Comparison of ENCODE assay signal across 17 cellular contexts in the genomic region with DNA sequence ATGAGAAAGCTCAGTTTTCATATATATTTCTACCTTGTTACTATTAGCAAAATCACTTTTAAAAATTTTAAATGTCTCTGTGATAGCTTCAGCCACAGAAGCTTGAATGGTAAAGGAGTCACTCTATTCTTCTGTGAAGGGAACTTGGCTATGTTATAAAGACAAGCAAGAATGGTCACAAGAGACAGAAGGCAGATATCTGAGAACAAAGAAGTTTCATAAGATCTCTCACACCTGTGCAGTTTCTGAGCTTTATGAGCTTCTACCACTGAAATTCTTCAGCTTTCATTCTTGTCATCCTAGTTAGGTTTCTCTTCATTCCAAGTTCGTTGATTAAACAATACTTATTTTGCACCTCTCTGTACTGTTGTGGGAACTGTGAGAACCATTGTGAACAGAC.
DNase-seq lines count a peak whose midpoint lies in the region; ATAC-seq, FAIRE-seq and TF ChIP-seq lines count a peak whose summit lies in the region.
"Had no signal": no experiment of that assay in that cellular context is flagged by ENCODE, and none has a peak within 500 bp of the region (broad histone marks: within the 10 kb centered on the region; RNA-seq: fewer than 3 reads in every experiment).

No MANE protein-coding gene starts in this region.

- no peak overlapping the region for H3K9ac ChIP-seq in GM12878 (ENCODE audit: control insufficient read depth, insufficient read depth, low read length)

- H3K4me3 Mint-ChIP-seq in stimulated activated effector memory CD8-positive, alpha-beta T cell treated with anti-CD3 and anti-CD28 coated beads, Interleukin-12 subunit alpha, Interleukin-12 subunit beta, amount 100 ng/mL, for 72 hours, result no peak overlapping the region
- H3K4me3 Mint-ChIP-seq: CD14-positive monocyte; CD8-positive, alpha-beta memory T cell; GM23338; IgD-negative memory B cell had no signal

- no peak overlapping the region for H3K4me2 ChIP-seq in GM12878 (ENCODE audit: control insufficient read depth, insufficient read depth)
- H3K4me2 ChIP-seq: A549, GM23338 had no signal

- no peak for TF ChIP-seq EP300 in GM12878 (IDR thresholded peaks at IDR 0.05; ENCODE audit: borderline replicate concordance in 1 of 2, control insufficient read depth in 1 of 2, low read depth in 2 of 2, low read length in 2 of 2)

- ATAC-seq in GM18868 (IDR thresholded peaks at IDR 0.05; ENCODE audit: unreplicated experiment), result peak; percentile 67
- peak; percentile 69 for ATAC-seq in HG02885 (IDR thresholded peaks at IDR 0.05; ENCODE audit: poor library complexity, unreplicated experiment)
- ATAC-seq in GM12878, result peak; percentile 76
- no peak for ATAC-seq in stimulated activated effector memory CD8-positive, alpha-beta T cell treated with anti-CD3 and anti-CD28 coated beads, Interleukin-12 subunit alpha, Interleukin-12 subunit beta, amount 100 ng/mL, for 72 hours
- no peak for ATAC-seq in GM18511 (IDR thresholded peaks at IDR 0.05; ENCODE audit: unreplicated experiment)
- ATAC-seq: A549, GM23338 had no signal

- no peaks in the 10 kb centered on the region for H3K36me3 ChIP-seq in GM12878 (ENCODE audit: control insufficient read depth in 2 of 2, insufficient read depth in 2 of 2, low read length in 1 of 2)

- FAIRE-seq in GM12878 (lab: Jason Lieb, UNC), result no peak
- FAIRE-seq: A549, GM18507, GM19239 had no signal

- 4% methylated on average over 1 of the region's 1 CpG for WGBS in GM12878 (ENCODE audit: insufficient coverage, insufficient replicate concordance, low lambda C conversion rate, missing lambda C conversion rate)

- SMC1A ChIA-PET in GM12878 (lab: Charles Lee; ENCODE audit: uncharacterized antibody, unreplicated experiment), result interaction anchor here (0.8 kb wide), 1 partner anchor 293 kb away, joined by 3 read pairs; no protein-coding TSS in a partner anchor

- no peak overlapping the region for H3K4me3 ChIP-seq in Jurkat, Clone E6-1 (ENCODE audit: low read length)
- H3K4me3 ChIP-seq in GM12878, result no peak overlapping the region
- H3K4me3 ChIP-seq: A549, GM23338 had no signal

- POLR2A ChIA-PET in GM12878 (lab: Charles Lee), result no interaction called here

- no peaks in the 10 kb centered on the region for H3K4me1 ChIP-seq in GM12878 (ENCODE audit: control insufficient read depth, insufficient read depth, low read length)
- H3K4me1 ChIP-seq: A549, Caco-2 had no signal

- intact Hi-C loops in GM12878 (cut with micrococcal nuclease; ENCODE audit: unreplicated experiment), result no loop called here

- no peaks in the 10 kb centered on the region for H3K79me2 ChIP-seq in GM12878 (ENCODE audit: control insufficient read depth, insufficient read depth, low read length)

- in situ Hi-C loops in GM12878 (cut with MboI), result no loop called here

- H3K27me3 ChIP-seq in GM12878 (replicated peaks in 1 of 2; ENCODE audit: control insufficient read depth in 2 of 2, insufficient read depth in 2 of 2, low read length in 1 of 2), result no peaks in the 10 kb centered on the region

- H3K9me3 ChIP-seq in GM12878 (replicated peaks; ENCODE audit: control insufficient read depth, insufficient read depth, low read length), result no peaks in the 10 kb centered on the region
- H3K9me3 ChIP-seq: A549, Caco-2 had no signal

- TF ChIP-seq CTCF in GM12878 (IDR thresholded peaks at IDR 0.05 in 2 of 3, conservative IDR thresholded peaks at IDR 0.05 in 1 of 3; ENCODE audit: control insufficient read depth in 2 of 3, extremely low read depth in 1 of 3, insufficient read depth in 1 of 3, low read depth in 3 of 3, low read length in 3 of 3), result no peak

- no peaks in the 10 kb centered on the region for H3K4me1 Mint-ChIP-seq in stimulated activated effector memory CD8-positive, alpha-beta T cell treated with anti-CD3 and anti-CD28 coated beads, Interleukin-12 subunit alpha, Interleukin-12 subunit beta, amount 100 ng/mL, for 72 hours
- H3K4me1 Mint-ChIP-seq: CD14-positive monocyte; CD8-positive, alpha-beta memory T cell; GM23338; IgD-negative memory B cell had no signal

- peak; percentile 16 for DNase-seq in Jurkat, Clone E6-1 (ENCODE audit: low read depth, low spot score)
- no peak for DNase-seq in GM12878 (ENCODE audit: low read depth, low spot score)
- DNase-seq in stimulated activated effector memory CD8-positive, alpha-beta T cell treated with anti-CD3 and anti-CD28 coated beads, Interleukin-12 subunit alpha, Interleukin-12 subunit beta, amount 100 ng/mL, for 72 hours (ENCODE audit: low spot score in 2 of 2), result no peak
- DNase-seq in substantia nigra (lab: John Stamatoyannopoulos, UW), result no peak
- DNase-seq: Caco-2; CD8-positive, alpha-beta memory T cell; GF-D8; H7 had no signal

- peaks cover 17% of the 10 kb centered on the region for H3K9me3 Mint-ChIP-seq in stimulated activated effector memory CD8-positive, alpha-beta T cell treated with anti-CD3 and anti-CD28 coated beads, Interleukin-12 subunit alpha, Interleukin-12 subunit beta, amount 100 ng/mL, for 72 hours
- H3K9me3 Mint-ChIP-seq: GM23338 had no signal

- no TSS peak for BruUV-seq in GM12878 (replicated peaks; lab: Mats Ljungman, UMichigan)

- RAD21 ChIA-PET in GM12878 (lab: Charles Lee; ENCODE audit: unreplicated experiment), result no interaction called here

- CTCF ChIA-PET in GM12878 (lab: Yijun Ruan, JAX), result interaction anchor here (0.9 to 1.1 kb wide), 2 partner anchors 232 to 445 kb away, joined by 3 read pairs; no protein-coding TSS in a partner anchor

- TF ChIP-seq RAD21 in GM12878 (IDR thresholded peaks at IDR 0.05; ENCODE audit: insufficient read depth, low read depth, low read length), result no peak

- H4K20me1 ChIP-seq in GM12878 (ENCODE audit: control insufficient read depth, insufficient read depth), result no peaks in the 10 kb centered on the region

- H3K27ac Mint-ChIP-seq in stimulated activated effector memory CD8-positive, alpha-beta T cell treated with anti-CD3 and anti-CD28 coated beads, Interleukin-12 subunit alpha, Interleukin-12 subunit beta, amount 100 ng/mL, for 72 hours, result no peak overlapping the region
- H3K27ac Mint-ChIP-seq: CD14-positive monocyte; CD8-positive, alpha-beta memory T cell; GM23338; IgD-negative memory B cell had no signal

- TF ChIP-seq POLR2A in GM12878 (IDR thresholded peaks at IDR 0.05; ENCODE audit: low read depth, low read length), result no peak

- no peak overlapping the region for H2AFZ ChIP-seq in GM12878 (ENCODE audit: control insufficient read depth, low read depth, low read length)
- H2AFZ ChIP-seq: GM23338 had no signal

- no peaks in the 10 kb centered on the region for H3K36me3 Mint-ChIP-seq in stimulated activated effector memory CD8-positive, alpha-beta T cell treated with anti-CD3 and anti-CD28 coated beads, Interleukin-12 subunit alpha, Interleukin-12 subunit beta, amount 100 ng/mL, for 72 hours
- H3K36me3 Mint-ChIP-seq: CD14-positive monocyte; CD8-positive, alpha-beta memory T cell; IgD-negative memory B cell had no signal

- H3K27ac ChIP-seq in GM12878 (ENCODE audit: control insufficient read depth, insufficient read depth) (no peak overlapping the region), substantia nigra (ENCODE audit: low read depth, low read length, poor library complexity, severe bottlenecking) (no peak overlapping the region)
- H3K27ac ChIP-seq: A549 had no signal

TF ChIP-seq in GM12878, 131 proteins besides CTCF, POLR2A, EP300 and RAD21 (continues in another document):
- TF ChIP-seq IRF4 (IDR thresholded peaks at IDR 0.05; ENCODE audit: low read depth, low read length), result no peak
- TF ChIP-seq, protein P1, sequence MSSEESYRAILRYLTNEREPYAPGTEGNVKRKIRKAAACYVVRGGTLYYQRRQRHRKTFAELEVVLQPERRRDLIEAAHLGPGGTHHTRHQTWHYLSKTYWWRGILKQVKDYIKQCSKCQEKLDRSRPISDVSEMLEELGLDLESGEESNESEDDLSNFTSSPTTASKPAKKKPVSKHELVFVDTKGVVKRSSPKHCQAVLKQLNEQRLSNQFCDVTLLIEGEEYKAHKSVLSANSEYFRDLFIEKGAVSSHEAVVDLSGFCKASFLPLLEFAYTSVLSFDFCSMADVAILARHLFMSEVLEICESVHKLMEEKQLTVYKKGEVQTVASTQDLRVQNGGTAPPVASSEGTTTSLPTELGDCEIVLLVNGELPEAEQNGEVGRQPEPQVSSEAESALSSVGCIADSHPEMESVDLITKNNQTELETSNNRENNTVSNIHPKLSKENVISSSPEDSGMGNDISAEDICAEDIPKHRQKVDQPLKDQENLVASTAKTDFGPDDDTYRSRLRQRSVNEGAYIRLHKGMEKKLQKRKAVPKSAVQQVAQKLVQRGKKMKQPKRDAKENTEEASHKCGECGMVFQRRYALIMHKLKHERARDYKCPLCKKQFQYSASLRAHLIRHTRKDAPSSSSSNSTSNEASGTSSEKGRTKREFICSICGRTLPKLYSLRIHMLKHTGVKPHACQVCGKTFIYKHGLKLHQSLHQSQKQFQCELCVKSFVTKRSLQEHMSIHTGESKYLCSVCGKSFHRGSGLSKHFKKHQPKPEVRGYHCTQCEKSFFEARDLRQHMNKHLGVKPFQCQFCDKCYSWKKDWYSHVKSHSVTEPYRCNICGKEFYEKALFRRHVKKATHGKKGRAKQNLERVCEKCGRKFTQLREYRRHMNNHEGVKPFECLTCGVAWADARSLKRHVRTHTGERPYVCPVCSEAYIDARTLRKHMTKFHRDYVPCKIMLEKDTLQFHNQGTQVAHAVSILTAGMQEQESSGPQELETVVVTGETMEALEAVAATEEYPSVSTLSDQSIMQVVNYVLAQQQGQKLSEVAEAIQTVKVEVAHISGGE (CRISPR knock-in tag; IDR thresholded peaks at IDR 0.05), result no peak
- no peak for TF ChIP-seq MYB (IDR thresholded peaks at IDR 0.05; ENCODE audit: borderline replicate concordance, low read depth, low read length)
- no peak for TF ChIP-seq RUNX3 (IDR thresholded peaks at IDR 0.05; ENCODE audit: low read length)
- TF ChIP-seq, protein P2, sequence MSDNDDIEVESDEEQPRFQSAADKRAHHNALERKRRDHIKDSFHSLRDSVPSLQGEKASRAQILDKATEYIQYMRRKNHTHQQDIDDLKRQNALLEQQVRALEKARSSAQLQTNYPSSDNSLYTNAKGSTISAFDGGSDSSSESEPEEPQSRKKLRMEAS (IDR thresholded peaks at IDR 0.05; ENCODE audit: low read depth, low read length), result no peak
- TF ChIP-seq NR2C2 (IDR thresholded peaks at IDR 0.05; ENCODE audit: borderline replicate concordance, control insufficient read depth, insufficient read length, low read depth), result no peak
- no peak for TF ChIP-seq IKZF1 (conservative IDR thresholded peaks at IDR 0.05)
- no peak for TF ChIP-seq WRNIP1 (IDR thresholded peaks at IDR 0.05; ENCODE audit: borderline replicate concordance, low read depth, low read length)
- no peak for TF ChIP-seq TCF7 (IDR thresholded peaks at IDR 0.05; ENCODE audit: borderline replicate concordance)

Comparison
In these comparisons a context has a peak if more than half of its experiments do, and no peak if none do; other contexts are left out.
1. ATAC-seq: peak in GM18868 (single experiment), HG02885 (single experiment) and GM12878 (single experiment); none in stimulated activated effector memory CD8-positive, alpha-beta T cell treated with anti-CD3 and anti-CD28 coated beads, Interleukin-12 subunit alpha, Interleukin-12 subunit beta, amount 100 ng/mL, for 72 hours (single experiment) and GM18511 (single experiment).